14 cellular contexts compared by ENCODE assay signal in genomic region chr2:202270487-202270886, GRCh38. TPM values are rescaled to one million over a fixed set of nuclear protein-coding genes. Genes with fewer than 3 reads are reported as not detected.
DNase-seq lines count a peak whose midpoint lies in the region; ATAC-seq, FAIRE-seq and TF ChIP-seq lines count a peak whose summit lies in the region.
"Had no signal": no experiment of that assay in that cellular context is flagged by ENCODE, and none has a peak within 500 bp of the region (broad histone marks: within the 10 kb centered on the region; RNA-seq: fewer than 3 reads in every experiment).

No MANE protein-coding gene starts in this region.

- peaks cover 7 to 17% of the 10 kb centered on the region in 2 experiments for H3K36me3 ChIP-seq in HepG2 (replicated peaks in 1 of 2; ENCODE audit: control insufficient read depth in 1 of 2, insufficient read depth in 2 of 2, low read length in 2 of 2)
- H3K36me3 ChIP-seq in right lobe of liver: no peaks in the 10 kb centered on the region
- H3K36me3 ChIP-seq in MM.1S (replicated peaks; ENCODE audit: insufficient read depth, low read length): peaks cover 8% of the 10 kb centered on the region
- H3K36me3 ChIP-seq: brain microvascular endothelial cell had no signal

- H3K9me3 ChIP-seq in HepG2 (ENCODE audit: low read length) (no peaks in the 10 kb centered on the region), right lobe of liver (no peaks in the 10 kb centered on the region), MM.1S (replicated peaks; ENCODE audit: insufficient read depth, low read length) (no peaks in the 10 kb centered on the region)
- H3K9me3 ChIP-seq: upper lobe of left lung had no signal

- in situ Hi-C loops in HepG2 (cut with HindIII; ENCODE audit: extremely low pct_ligation_motif_present, low pct_unique_long_range_greater_than_20kb): no loop called here

- no peaks in the 10 kb centered on the region for H3F3A ChIP-seq in MM.1S (ENCODE audit: insufficient read depth, low read length)

- TF ChIP-seq POLR2A in HepG2 (IDR thresholded peaks at IDR 0.05; ENCODE audit: insufficient read depth in 1 of 2, low read depth in 2 of 2, low read length in 2 of 2): no peak
- no peak for TF ChIP-seq POLR2A in right lobe of liver (IDR thresholded peaks at IDR 0.05)

- peaks cover 97% of the 10 kb centered on the region for H3K79me2 ChIP-seq in HepG2 (ENCODE audit: insufficient read depth, low read length)
- peaks cover 100% of the 10 kb centered on the region for H3K79me2 ChIP-seq in MM.1S (ENCODE audit: low read length)

- H4K20me1 ChIP-seq in HepG2 (ENCODE audit: insufficient read depth, low read length): peaks cover 90% of the 10 kb centered on the region
- H4K20me1 ChIP-seq in MM.1S (ENCODE audit: insufficient read depth, low read length): peaks cover 85% of the 10 kb centered on the region

- ATAC-seq in HepG2 (peak; percentile 35), right lobe of liver (no peak)
- no peak for ATAC-seq in activated naive CD8-positive, alpha-beta T cell treated with anti-CD3 and anti-CD28 coated beads, Interleukin-2, amount 50 U/mL, for 24 hours
- no peak for ATAC-seq in stimulated activated naive CD8-positive, alpha-beta T cell treated with anti-CD3 and anti-CD28 coated beads, Interleukin-15, amount 100 ng/mL, for 72 hours

- no peak for TF ChIP-seq RAD21 in HepG2 (CRISPR knock-in tag; IDR thresholded peaks at IDR 0.05)

- no peaks in the 10 kb centered on the region for H3K9me2 ChIP-seq in MM.1S (replicated peaks; ENCODE audit: insufficient read depth, low read length)

- H3K4me2 ChIP-seq in HepG2 (ENCODE audit: low read depth, low read length): peak overlapping the region; percentile 95
- H3K4me2 ChIP-seq in MM.1S (ENCODE audit: low read depth, low read length): 0 out of 2 replicates have a peak overlapping the region, but pooled peaks have one; percentile 5

- H3K4me3 ChIP-seq in HepG2 (replicated peaks in 1 of 3; ENCODE audit: insufficient read depth in 1 of 3, low read depth in 2 of 3, low read length in 3 of 3) (no peak overlapping the region), right lobe of liver (no peak overlapping the region), MM.1S (ENCODE audit: low read length) (no peak overlapping the region)
- H3K4me3 ChIP-seq: upper lobe of left lung had no signal

- H3K27me3 Mint-ChIP-seq in activated naive CD8-positive, alpha-beta T cell treated with anti-CD3 and anti-CD28 coated beads, Interleukin-2, amount 50 U/mL, for 24 hours: no peaks in the 10 kb centered on the region
- H3K27me3 Mint-ChIP-seq in stimulated activated naive CD8-positive, alpha-beta T cell treated with anti-CD3 and anti-CD28 coated beads, Interleukin-15, amount 100 ng/mL, for 72 hours: no peaks in the 10 kb centered on the region

- WGBS in HepG2 (ENCODE audit: low lambda C conversion rate): 72% methylated on average over 3 of the region's 3 CpGs
- 59% methylated on average over 2 of the region's 3 CpGs for WGBS in right lobe of liver (ENCODE audit: insufficient coverage, low coverage, low lambda C conversion rate, missing lambda C conversion rate)

- H3K4me1 Mint-ChIP-seq in activated naive CD8-positive, alpha-beta T cell treated with anti-CD3 and anti-CD28 coated beads, Interleukin-2, amount 50 U/mL, for 24 hours: peaks cover 55% of the 10 kb centered on the region
- peaks cover 34% of the 10 kb centered on the region for H3K4me1 Mint-ChIP-seq in stimulated activated naive CD8-positive, alpha-beta T cell treated with anti-CD3 and anti-CD28 coated beads, Interleukin-15, amount 100 ng/mL, for 72 hours

- FAIRE-seq in HepG2 (lab: Jason Lieb, UNC): no peak

- no peak overlapping the region for H3K4me3 Mint-ChIP-seq in activated naive CD8-positive, alpha-beta T cell treated with anti-CD3 and anti-CD28 coated beads, Interleukin-2, amount 50 U/mL, for 24 hours
- H3K4me3 Mint-ChIP-seq in stimulated activated naive CD8-positive, alpha-beta T cell treated with anti-CD3 and anti-CD28 coated beads, Interleukin-15, amount 100 ng/mL, for 72 hours: peak overlapping the region; percentile 60 to 73

- CTCF ChIA-PET in HepG2 (lab: Yijun Ruan, JAX; ENCODE audit: low intra/inter-chr PET ratio, low total read pairs): no interaction called here

- no peak for TF ChIP-seq EP300 in HepG2 (IDR thresholded peaks at IDR 0.05; ENCODE audit: low read depth in 2 of 2, low read length in 2 of 2)
- no peak for TF ChIP-seq EP300 in HepG2 (CRISPR knock-in tag; IDR thresholded peaks at IDR 0.05; ENCODE audit: borderline replicate concordance)

- H3K27ac Mint-ChIP-seq in activated naive CD8-positive, alpha-beta T cell treated with anti-CD3 and anti-CD28 coated beads, Interleukin-2, amount 50 U/mL, for 24 hours: peak overlapping the region; percentile 69
- H3K27ac Mint-ChIP-seq in stimulated activated naive CD8-positive, alpha-beta T cell treated with anti-CD3 and anti-CD28 coated beads, Interleukin-15, amount 100 ng/mL, for 72 hours: peak overlapping the region in 1 of 2 donors; percentile 89

- intact Hi-C loops in HepG2 (cut with micrococcal nuclease; ENCODE audit: unreplicated experiment) (no loop called here), right lobe of liver (cut with DNase I) (no loop called here)

- H3K36me3 Mint-ChIP-seq in activated naive CD8-positive, alpha-beta T cell treated with anti-CD3 and anti-CD28 coated beads, Interleukin-2, amount 50 U/mL, for 24 hours (ENCODE audit: low read depth): peaks cover 41% of the 10 kb centered on the region

- H3K4me1 ChIP-seq in HepG2 (ENCODE audit: insufficient read depth, low read length) (peaks cover 72% of the 10 kb centered on the region), right lobe of liver (peaks cover 0 to 44% (median 2%) of the 10 kb centered on the region in 4 donors), MM.1S (ENCODE audit: low read length) (0 out of 2 replicates have a peak, but pooled peaks cover 9% of the 10 kb centered on the region)

- no TSS peak for BruUV-seq in HepG2 (replicated peaks; lab: Mats Ljungman, UMichigan)

- no peak overlapping the region for H2AFZ ChIP-seq in HepG2 (ENCODE audit: low read length)
- no peak overlapping the region for H2AFZ ChIP-seq in MM.1S (ENCODE audit: low read length)

- no peak for DNase-seq in HepG2 (ENCODE audit: low spot score)
- no peak for DNase-seq in right lobe of liver
- DNase-seq in MM.1S: no peak
- no peak for DNase-seq in activated naive CD8-positive, alpha-beta T cell treated with anti-CD3 and anti-CD28 coated beads, Interleukin-2, amount 50 U/mL, for 24 hours
- DNase-seq in stimulated activated naive CD8-positive, alpha-beta T cell treated with anti-CD3 and anti-CD28 coated beads, Interleukin-15, amount 100 ng/mL, for 72 hours: no peak
- no peak for DNase-seq in NCI-H2107 treated with DMSO at 0.1 percent for 48 hours (lab: John Stamatoyannopoulos, UW; ENCODE audit: unreplicated experiment)
- no peak for DNase-seq in cerebellar cortex (ENCODE audit: low spot score)
- no peak for DNase-seq in activated CD8-positive, alpha-beta memory T cell treated with anti-CD3 and anti-CD28 coated beads, Interleukin-2, amount 50 U/mL, for 4 hours
- DNase-seq: activated CD4-positive, alpha-beta T cell treated with anti-CD3 and anti-CD28 coated beads, Interleukin-2, amount 50 U/mL, for 48 hours; brain microvascular endothelial cell; hypothalamus; NCI-H524; upper lobe of left lung had no signal

- no peak overlapping the region for H3K9ac ChIP-seq in HepG2 (ENCODE audit: insufficient read depth, low read depth, low read length)
- H3K9ac ChIP-seq in MM.1S (ENCODE audit: low read length): no peak overlapping the region

- H3K27ac ChIP-seq in HepG2 (ENCODE audit: extremely low read length, insufficient read depth, low read length) (peak overlapping the region; percentile 11), right lobe of liver (no peak overlapping the region), MM.1S (ENCODE audit: low read length) (no peak overlapping the region)
- H3K27ac ChIP-seq: brain microvascular endothelial cell, epithelial cell of prostate, upper lobe of left lung had no signal

- H3K27me3 ChIP-seq in HepG2 (ENCODE audit: control insufficient read depth in 1 of 2, insufficient read depth in 2 of 2, low read length in 2 of 2): no peaks in the 10 kb centered on the region; a peak in 1 of 5 replicates
- H3K27me3 ChIP-seq in right lobe of liver: no peaks in the 10 kb centered on the region
- H3K27me3 ChIP-seq in MM.1S (replicated peaks; ENCODE audit: insufficient read depth, low read length): no peaks in the 10 kb centered on the region
- H3K27me3 ChIP-seq: brain microvascular endothelial cell, upper lobe of left lung had no signal

- TF ChIP-seq CTCF in HepG2 (CRISPR knock-in tag; IDR thresholded peaks at IDR 0.05) (no peak), right lobe of liver (IDR thresholded peaks at IDR 0.05) (no peak), MM.1S (IDR thresholded peaks at IDR 0.05; ENCODE audit: low read length) (no peak)

- no peaks in the 10 kb centered on the region for H3K9me3 Mint-ChIP-seq in activated naive CD8-positive, alpha-beta T cell treated with anti-CD3 and anti-CD28 coated beads, Interleukin-2, amount 50 U/mL, for 24 hours
- no peaks in the 10 kb centered on the region for H3K9me3 Mint-ChIP-seq in stimulated activated naive CD8-positive, alpha-beta T cell treated with anti-CD3 and anti-CD28 coated beads, Interleukin-15, amount 100 ng/mL, for 72 hours

- POLR2A ChIA-PET in HepG2 (lab: Yijun Ruan, JAX): no interaction called here

RNA-seq across cellular contexts. Expression of gene NOP58, which starts 4.9 kb away (rescaled TPM):
- 203 and 220 TPM in 2 replicates for total RNA-seq in HepG2 (2016; rRNA removed; fragmentation: Illumina TruSeq; extraction: Trizol)
- 64.2 and 70.2 TPM in 2 replicates for total RNA-seq in HepG2 (2016; cell fraction: cytosol; rRNA removed; fragmentation: Illumina TruSeq; extraction: Trizol; ENCODE audit: low read depth)
- total RNA-seq in HepG2 (2016; cell fraction: insoluble cytoplasmic fraction; rRNA removed; fragmentation: Illumina TruSeq; extraction: Trizol): 206 and 220 TPM in 2 replicates
- 75.4 and 87.9 TPM in 2 replicates for total RNA-seq in HepG2 (2016; cell fraction: membrane; rRNA removed; fragmentation: Illumina TruSeq; extraction: Trizol)
- 256 and 273 TPM in 2 replicates for total RNA-seq in HepG2 (2016; cell fraction: nucleus; rRNA removed; fragmentation: Illumina TruSeq; extraction: Trizol)
- polyA plus RNA-seq in HepG2 (2011; rRNA removed): 57.8 and 74.9 TPM in 2 replicates
- polyA plus RNA-seq in HepG2 (2011; cell fraction: cytosol; rRNA removed): 21.6 and 29.8 TPM in 2 replicates
- polyA plus RNA-seq in HepG2 (2011; cell fraction: nucleus; rRNA removed): 74.2 and 82.7 TPM in 2 replicates
- 79.2 and 122 TPM in 2 replicates for polyA plus RNA-seq in HepG2 (2012)
- 34.2 and 40.6 TPM in 2 replicates for polyA plus RNA-seq in HepG2 (2016; cell fraction: cytosol; fragmentation: Illumina TruSeq; extraction: Trizol; ENCODE audit: low read depth)
- 214 and 215 TPM in 2 replicates for polyA plus RNA-seq in HepG2 (2016; cell fraction: insoluble cytoplasmic fraction; fragmentation: Illumina TruSeq; extraction: Trizol; ENCODE audit: low read depth)
- polyA plus RNA-seq in HepG2 (2016; cell fraction: membrane; fragmentation: Illumina TruSeq; extraction: Trizol; ENCODE audit: low read depth): 42.8 and 55.0 TPM in 2 replicates
- 310 and 337 TPM in 2 replicates for polyA plus RNA-seq in HepG2 (2016; cell fraction: nucleus; fragmentation: Illumina TruSeq; extraction: Trizol; ENCODE audit: insufficient read depth, low read depth)
- 61.2 and 104 TPM in 2 replicates for polyA minus RNA-seq in HepG2 (2011; rRNA and poly(A)+ RNA removed; ENCODE audit: low replicate concordance)
- 26.5 and 28.0 TPM in 2 replicates for polyA minus RNA-seq in HepG2 (2011; cell fraction: cytosol; rRNA and poly(A)+ RNA removed)
- polyA minus RNA-seq in HepG2 (2011; cell fraction: nucleus; rRNA and poly(A)+ RNA removed): 278 and 321 TPM in 2 replicates
- 10 to 100 TPM; 16.4 to 37.8 (median 28.4) TPM for total RNA-seq in right lobe of liver

RNA-seq across cellular contexts. Expression of gene SUMO1, which starts 32.1 kb away (rescaled TPM):
- 173 and 267 TPM in 2 replicates for total RNA-seq in HepG2 (2016; rRNA removed; fragmentation: Illumina TruSeq; extraction: Trizol)
- total RNA-seq in HepG2 (2016; cell fraction: cytosol; rRNA removed; fragmentation: Illumina TruSeq; extraction: Trizol; ENCODE audit: low read depth): 49.4 and 50.3 TPM in 2 replicates
- 180 and 275 TPM in 2 replicates for total RNA-seq in HepG2 (2016; cell fraction: insoluble cytoplasmic fraction; rRNA removed; fragmentation: Illumina TruSeq; extraction: Trizol)
- 126 and 129 TPM in 2 replicates for total RNA-seq in HepG2 (2016; cell fraction: membrane; rRNA removed; fragmentation: Illumina TruSeq; extraction: Trizol)
- total RNA-seq in HepG2 (2016; cell fraction: nucleus; rRNA removed; fragmentation: Illumina TruSeq; extraction: Trizol): 67.2 and 70.9 TPM in 2 replicates
- 66.6 and 101 TPM in 2 replicates for polyA plus RNA-seq in HepG2 (2011; rRNA removed)
- polyA plus RNA-seq in HepG2 (2011; cell fraction: cytosol; rRNA removed): 30.8 and 49.8 TPM in 2 replicates
- polyA plus RNA-seq in HepG2 (2011; cell fraction: nucleus; rRNA removed): 9.5 and 13.2 TPM in 2 replicates
- 125 and 152 TPM in 2 replicates for polyA plus RNA-seq in HepG2 (2012)
- 46.4 and 59.6 TPM in 2 replicates for polyA plus RNA-seq in HepG2 (2016; cell fraction: cytosol; fragmentation: Illumina TruSeq; extraction: Trizol; ENCODE audit: low read depth)
- 350 and 397 TPM in 2 replicates for polyA plus RNA-seq in HepG2 (2016; cell fraction: insoluble cytoplasmic fraction; fragmentation: Illumina TruSeq; extraction: Trizol; ENCODE audit: low read depth)
- 114 and 128 TPM in 2 replicates for polyA plus RNA-seq in HepG2 (2016; cell fraction: membrane; fragmentation: Illumina TruSeq; extraction: Trizol; ENCODE audit: low read depth)
- 128 and 143 TPM in 2 replicates for polyA plus RNA-seq in HepG2 (2016; cell fraction: nucleus; fragmentation: Illumina TruSeq; extraction: Trizol; ENCODE audit: insufficient read depth, low read depth)
- 20.6 and 23.3 TPM in 2 replicates for polyA minus RNA-seq in HepG2 (2011; rRNA and poly(A)+ RNA removed; ENCODE audit: low replicate concordance)
- polyA minus RNA-seq in HepG2 (2011; cell fraction: cytosol; rRNA and poly(A)+ RNA removed): 48.4 and 52.0 TPM in 2 replicates
- 24.3 and 25.2 TPM in 2 replicates for polyA minus RNA-seq in HepG2 (2011; cell fraction: nucleus; rRNA and poly(A)+ RNA removed)
- 10 to 100 TPM; 43.3 to 70.8 (median 55.0) TPM for total RNA-seq in right lobe of liver
